Comparison of ENCODE assay signal across 24 cellular contexts in genomic region chr1:93638307-93638847, GRCh38. TPM values are rescaled to one million over a fixed set of nuclear protein-coding genes. Genes with fewer than 3 reads are reported as not detected.
DNase-seq lines count a peak whose midpoint lies in the region; ATAC-seq and TF ChIP-seq lines count a peak whose summit lies in the region.
"Had no signal": no experiment of that assay in that cellular context is flagged by ENCODE, and none has a peak within 500 bp of the region (broad histone marks: within the 10 kb centered on the region; RNA-seq: fewer than 3 reads in every experiment).

No MANE protein-coding gene starts in this region.

- peaks cover 0 to 36% (median 7%) of the 10 kb centered on the region in 4 donors for H3K36me3 ChIP-seq in upper lobe of left lung
- no peaks in the 10 kb centered on the region for H3K36me3 ChIP-seq in CD8-positive, alpha-beta T cell (ENCODE audit: insufficient read depth, low read length)
- H3K36me3 ChIP-seq: Peyer's patch had no signal

- intact Hi-C loops in left ventricle myocardium superior (cut with micrococcal nuclease) (no loop called here), right cardiac atrium (cut with DNase I) (no loop called here)
- intact Hi-C loops in CD8-positive, alpha-beta T cell (cut with DNase I, micrococcal nuclease), result loop anchor here in 1 of 2 experiments (10.0 kb wide), 1 partner anchor 1166 kb away; no protein-coding TSS in a partner anchor

- ATAC-seq in left ventricle myocardium superior (peak; percentile 54), right cardiac atrium (no peak), upper lobe of left lung (ENCODE audit: low FRiP score in 2 of 2) (peak in 1 of 2 donors; percentile 75), HG03139 (IDR thresholded peaks at IDR 0.05; ENCODE audit: unreplicated experiment) (no peak)
- ATAC-seq in CD8-positive, alpha-beta T cell, result no peak
- ATAC-seq: activated CD4-positive, alpha-beta T cell treated with anti-CD3 and anti-CD28 coated beads for 36 hours; GM12878; naive thymus-derived CD4-positive, alpha-beta T cell; psoas muscle; SK-N-SH treated with all-trans-retinoic acid at 6 μM for 48 hours had no signal

- TF ChIP-seq EP300 in upper lobe of left lung (IDR thresholded peaks at IDR 0.05), result no peak

- H3K4me1 Mint-ChIP-seq in CD8-positive, alpha-beta T cell (ENCODE audit: low read depth), result no peaks in the 10 kb centered on the region

- WGBS in right cardiac atrium, result 81% methylated on average over 5 of the region's 5 CpGs
- WGBS in upper lobe of left lung, 2 donors, result 43 to 66% methylated on average over 5 of the region's 5 CpGs

- DNase-seq in left ventricle myocardium superior (no peak), right cardiac atrium (no peak), dermis microvascular lymphatic vessel endothelial cell (ENCODE audit: low read depth in 2 of 2) (peak; percentile 55 to 76), mucosa of gallbladder (ENCODE audit: low spot score) (peak; percentile 49), upper lobe of left lung (peak in 1 of 2 donors; percentile 72), NCI-H2107 treated with DMSO at 0.1 percent for 48 hours (lab: John Stamatoyannopoulos, UW; ENCODE audit: unreplicated experiment) (no peak)
- no peak for DNase-seq in CD8-positive, alpha-beta T cell
- DNase-seq: activated CD4-positive, alpha-beta T cell treated with anti-CD3 and anti-CD28 coated beads for 36 hours; activated naive CD8-positive, alpha-beta T cell treated with anti-CD3 and anti-CD28 coated beads, Interleukin-2, amount 10 ng/mL, durations not matched to agents 7 days and 5 days; effector CD4-positive, alpha-beta T cell; HCEC 1CT; MM.1S; naive thymus-derived CD4-positive, alpha-beta T cell; NCI-H748 treated with DMSO at 0.1 percent for 48 hours; Peyer's patch; psoas muscle; stimulated activated CD4-positive, alpha-beta T cell treated with anti-CD3 and anti-CD28 coated beads, Interleukin-4, amount 100 ng/mL, for 24 hours; T-helper 9 cell had no signal

- no peaks in the 10 kb centered on the region for H3K9me3 Mint-ChIP-seq in CD8-positive, alpha-beta T cell
- H3K9me3 Mint-ChIP-seq: activated naive CD8-positive, alpha-beta T cell treated with anti-CD3 and anti-CD28 coated beads, Interleukin-2, amount 10 ng/mL, durations not matched to agents 7 days and 5 days; IgD-negative memory B cell; memory B cell had no signal

- CTCF ChIA-PET in CD8-positive, alpha-beta T cell (lab: Charles Lee), result interaction anchor here (0.7 to 2.0 kb wide), 4 partner anchors 9 to 271 kb away, joined by 3 to 14 read pairs (median 4); partner anchors contain the start of gene GCLM

- H3K4me1 ChIP-seq in right cardiac atrium (ENCODE audit: control insufficient read depth, insufficient read depth, low read length), result no peaks in the 10 kb centered on the region
- H3K4me1 ChIP-seq in upper lobe of left lung, result peaks cover 0 to 8% (median 0%) of the 10 kb centered on the region in 4 donors
- H3K4me1 ChIP-seq in CD8-positive, alpha-beta T cell (ENCODE audit: insufficient read depth, low read length), result no peaks in the 10 kb centered on the region
- H3K4me1 ChIP-seq: BLaER1, Peyer's patch, psoas muscle had no signal

- no peaks in the 10 kb centered on the region for H3K36me3 Mint-ChIP-seq in CD8-positive, alpha-beta T cell
- H3K36me3 Mint-ChIP-seq: activated naive CD8-positive, alpha-beta T cell treated with anti-CD3 and anti-CD28 coated beads, Interleukin-2, amount 10 ng/mL, durations not matched to agents 7 days and 5 days; naive thymus-derived CD4-positive, alpha-beta T cell had no signal

- no peak for TF ChIP-seq CTCF in upper lobe of left lung (IDR thresholded peaks at IDR 0.05)
- no peak for TF ChIP-seq CTCF in CD8-positive, alpha-beta T cell (IDR thresholded peaks at IDR 0.05)

- H3K27ac Mint-ChIP-seq in CD8-positive, alpha-beta T cell, result no peak overlapping the region
- H3K27ac Mint-ChIP-seq: activated CD4-positive, alpha-beta T cell treated with anti-CD3 and anti-CD28 coated beads for 36 hours; activated naive CD8-positive, alpha-beta T cell treated with anti-CD3 and anti-CD28 coated beads, Interleukin-2, amount 10 ng/mL, durations not matched to agents 7 days and 5 days; IgD-negative memory B cell; memory B cell; naive thymus-derived CD4-positive, alpha-beta T cell had no signal

- POLR2A ChIA-PET in CD8-positive, alpha-beta T cell (lab: Charles Lee), result no interaction called here

- H3K9me3 ChIP-seq in right cardiac atrium (ENCODE audit: control insufficient read depth, low read length) (no peaks in the 10 kb centered on the region), upper lobe of left lung (no peaks in the 10 kb centered on the region)
- no peaks in the 10 kb centered on the region for H3K9me3 ChIP-seq in CD8-positive, alpha-beta T cell (ENCODE audit: low read length)
- H3K9me3 ChIP-seq: Peyer's patch, psoas muscle had no signal

- no peaks in the 10 kb centered on the region for H3K27me3 Mint-ChIP-seq in CD8-positive, alpha-beta T cell (ENCODE audit: low read depth)
- H3K27me3 Mint-ChIP-seq: activated CD4-positive, alpha-beta T cell treated with anti-CD3 and anti-CD28 coated beads for 36 hours; activated naive CD8-positive, alpha-beta T cell treated with anti-CD3 and anti-CD28 coated beads, Interleukin-2, amount 10 ng/mL, durations not matched to agents 7 days and 5 days; IgD-negative memory B cell; memory B cell; naive thymus-derived CD4-positive, alpha-beta T cell had no signal

- H3K27ac ChIP-seq in right cardiac atrium (ENCODE audit: low read length), result no peak overlapping the region
- peak overlapping the region in 3 of 4 donors; percentile 31 to 61 (median 32) for H3K27ac ChIP-seq in upper lobe of left lung
- H3K27ac ChIP-seq in CD8-positive, alpha-beta T cell (ENCODE audit: low read depth, low read length), result no peak overlapping the region
- H3K27ac ChIP-seq: BLaER1, Peyer's patch, psoas muscle had no signal

- H3K4me3 ChIP-seq in right cardiac atrium (ENCODE audit: low read length) (no peak overlapping the region), upper lobe of left lung (no peak overlapping the region)
- H3K4me3 ChIP-seq in CD8-positive, alpha-beta T cell (ENCODE audit: low read depth, low read length), result no peak overlapping the region
- H3K4me3 ChIP-seq: BLaER1, GM12878, Peyer's patch, psoas muscle had no signal

- H3K4me3 Mint-ChIP-seq in CD8-positive, alpha-beta T cell, result no peak overlapping the region
- H3K4me3 Mint-ChIP-seq: activated CD4-positive, alpha-beta T cell treated with anti-CD3 and anti-CD28 coated beads for 36 hours; activated naive CD8-positive, alpha-beta T cell treated with anti-CD3 and anti-CD28 coated beads, Interleukin-2, amount 10 ng/mL, durations not matched to agents 7 days and 5 days; IgD-negative memory B cell; memory B cell; naive thymus-derived CD4-positive, alpha-beta T cell had no signal

- H3K27me3 ChIP-seq in right cardiac atrium (ENCODE audit: control insufficient read depth, insufficient read depth) (no peaks in the 10 kb centered on the region), upper lobe of left lung (no peaks in the 10 kb centered on the region)
- no peaks in the 10 kb centered on the region for H3K27me3 ChIP-seq in CD8-positive, alpha-beta T cell (ENCODE audit: insufficient read depth, low read length)
- H3K27me3 ChIP-seq: BLaER1, Peyer's patch had no signal

- no peak for TF ChIP-seq POLR2A in upper lobe of left lung (IDR thresholded peaks at IDR 0.05)

RNA-seq across cellular contexts. Expression of gene BCAR3, which starts 43.3 kb away (rescaled TPM):
- total RNA-seq in left ventricle myocardium superior (15.2 TPM), right cardiac atrium (10 to 100 TPM; 12.5 to 17.4 (median 15.0) TPM), dermis microvascular lymphatic vessel endothelial cell (25.2 and 39.3 TPM in 2 replicates), mucosa of gallbladder (51.8 TPM), upper lobe of left lung (10 to 100 TPM; 26.3 to 48.8 (median 31.9) TPM)
- 10.1 TPM for polyA plus RNA-seq in right cardiac atrium
- under 1 TPM; 0.54 to 0.81 TPM for total RNA-seq in CD8-positive, alpha-beta T cell

Comparison
In these comparisons a context has a peak if more than half of its experiments do, and no peak if none do; other contexts are left out.
1. DNase-seq: peak in dermis microvascular lymphatic vessel endothelial cell (2 of 2) and mucosa of gallbladder (single experiment); none in left ventricle myocardium superior (single experiment), right cardiac atrium (0 of 3), CD8-positive, alpha-beta T cell (0 of 7) and NCI-H2107 treated with DMSO at 0.1 percent for 48 hours (single experiment).
2. H3K27ac ChIP-seq: peak in upper lobe of left lung (3 of 4); none in right cardiac atrium (single experiment) and CD8-positive, alpha-beta T cell (single experiment).